ENCODE assay signal across 20 cellular contexts in the genomic region with DNA sequence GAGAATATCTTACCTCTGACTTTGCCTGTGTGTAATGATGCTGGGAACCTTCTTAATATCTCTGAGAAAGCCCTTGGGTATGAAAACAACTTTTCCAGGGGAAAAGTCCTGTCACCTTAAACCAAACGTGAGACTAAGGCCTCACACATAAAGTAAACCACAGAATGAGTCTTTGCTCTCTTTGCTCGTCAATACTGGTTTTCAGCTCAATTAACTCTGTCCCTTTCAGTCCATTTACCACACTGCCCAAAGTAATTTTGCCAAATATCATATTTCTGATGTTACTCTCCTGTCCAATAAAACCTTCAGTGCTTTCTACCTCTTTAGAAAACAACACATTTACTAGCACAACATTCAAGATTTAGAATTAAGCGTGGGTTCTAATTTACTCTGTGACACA.
"Had no signal": no experiment of that assay in that cellular context is flagged by ENCODE, and none has a peak within 500 bp of the region (broad histone marks: within the 10 kb centered on the region; RNA-seq: fewer than 3 reads in every experiment).

No MANE protein-coding gene starts in this region.

- H3K27me3 Mint-ChIP-seq: activated T-cell treated with anti-CD3 and anti-CD28 coated beads, Interleukin-2, amount 50 U/mL, for 24 hours; activated T-helper 17 cell treated with anti-CD3 and anti-CD28 coated beads, Interleukin-2, amount 50 U/mL, for 72 hours had no signal

- H3K4me3 Mint-ChIP-seq: activated T-cell treated with anti-CD3 and anti-CD28 coated beads, Interleukin-2, amount 50 U/mL, for 24 hours; activated T-helper 17 cell treated with anti-CD3 and anti-CD28 coated beads, Interleukin-2, amount 50 U/mL, for 72 hours; WTC11 had no signal

- DNase-seq: activated T-cell treated with anti-CD3 and anti-CD28 coated beads, Interleukin-2, amount 50 U/mL, for 24 hours; adrenal gland; brain microvascular endothelial cell; caudate nucleus; dermis blood vessel endothelial cell; effector CD8-positive, alpha-beta T cell; gastrocnemius medialis; heart left ventricle; islet precursor cell; left cardiac atrium; mucosa of descending colon; stimulated activated CD4-positive, alpha-beta T cell treated with anti-CD3 and anti-CD28 coated beads, Interleukin-4, amount 100 ng/mL, for 1 hour; stimulated activated naive CD4-positive, alpha-beta T cell; T-helper 9 cell; testis; trophoblast cell had no signal

- ATAC-seq: activated naive CD4-positive, alpha-beta T cell treated with anti-CD3 and anti-CD28 coated beads, Interleukin-2, amount 50 U/mL, for 72 hours; activated T-helper 17 cell treated with anti-CD3 and anti-CD28 coated beads, Interleukin-2, amount 50 U/mL, for 72 hours; gastrocnemius medialis; heart left ventricle; left cardiac atrium; mucosa of descending colon; WTC11 had no signal

- H3K27me3 ChIP-seq: adrenal gland, brain microvascular endothelial cell, esophagus muscularis mucosa, gastrocnemius medialis, heart left ventricle, testis had no signal

- H3K4me3 ChIP-seq: adrenal gland, esophagus muscularis mucosa, gastrocnemius medialis, heart left ventricle, mucosa of descending colon, testis had no signal

- H3K4me1 Mint-ChIP-seq: activated T-helper 17 cell treated with anti-CD3 and anti-CD28 coated beads, Interleukin-2, amount 50 U/mL, for 72 hours had no signal

- H3K9me3 ChIP-seq: adrenal gland, gastrocnemius medialis, testis had no signal

- H3K27ac ChIP-seq: adrenal gland, brain microvascular endothelial cell, esophagus muscularis mucosa, gastrocnemius medialis, heart left ventricle, testis had no signal

- H3K27ac Mint-ChIP-seq: activated naive CD4-positive, alpha-beta T cell treated with anti-CD3 and anti-CD28 coated beads, Interleukin-2, amount 50 U/mL, for 72 hours; activated T-cell treated with anti-CD3 and anti-CD28 coated beads, Interleukin-2, amount 50 U/mL, for 24 hours; activated T-helper 17 cell treated with anti-CD3 and anti-CD28 coated beads, Interleukin-2, amount 50 U/mL, for 72 hours; WTC11 had no signal

- H3K4me1 ChIP-seq: adrenal gland, esophagus muscularis mucosa, gastrocnemius medialis, testis had no signal

- H3K36me3 ChIP-seq: adrenal gland, brain microvascular endothelial cell, esophagus muscularis mucosa, gastrocnemius medialis, heart left ventricle had no signal
